Comparison of ENCODE assay signal across 1 cellular context in the genomic region with DNA sequence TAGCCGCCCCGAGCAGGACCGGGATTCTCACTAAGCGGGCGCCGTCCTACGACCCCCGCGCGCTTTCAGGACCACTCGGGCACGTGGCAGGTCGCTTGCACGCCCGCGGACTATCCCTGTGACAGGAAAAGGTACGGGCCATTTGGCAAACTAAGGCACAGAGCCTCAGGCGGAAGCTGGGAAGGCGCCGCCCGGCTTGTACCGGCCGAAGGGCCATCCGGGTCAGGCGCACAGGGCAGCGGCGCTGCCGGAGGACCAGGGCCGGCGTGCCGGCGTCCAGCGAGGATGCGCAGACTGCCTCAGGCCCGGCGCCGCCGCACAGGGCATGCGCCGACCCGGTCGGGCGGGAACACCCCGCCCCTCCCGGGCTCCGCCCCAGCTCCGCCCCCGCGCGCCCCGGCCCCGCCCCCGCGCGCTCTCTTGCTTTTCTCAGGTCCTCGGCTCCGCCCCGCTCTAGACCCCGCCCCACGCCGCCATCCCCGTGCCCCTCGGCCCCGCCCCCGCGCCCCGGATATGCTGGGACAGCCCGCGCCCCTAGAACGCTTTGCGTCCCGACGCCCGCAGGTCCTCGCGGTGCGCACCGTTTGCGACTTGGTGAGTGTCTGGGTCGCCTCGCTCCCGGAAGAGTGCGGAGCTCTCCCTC.
TF ChIP-seq lines count a peak whose summit lies in the region.

A gene (plus strand): TSS at position 539 of the 643 bp plus-strand sequence.

TF ChIP-seq in IMR-90, 13 proteins besides CTCF, POLR2A, EP300 and RAD21 (continued from another document):
- TF ChIP-seq MAZ (IDR thresholded peaks at IDR 0.05; ENCODE audit: borderline replicate concordance, low read depth, low read length) = peak; percentile 31; the same call in 1 of the 2 replicates
- TF ChIP-seq MXI1 (IDR thresholded peaks at IDR 0.05; ENCODE audit: borderline replicate concordance, low read depth, low read length) = peak; percentile 32; the same call in 1 of the 2 replicates
